In genomic region chr3:118231578-118231977, GRCh38 we compare ENCODE assay signal across 34 cellular contexts.
"Had no signal": no experiment of that assay in that cellular context is flagged by ENCODE, and none has a peak within 500 bp of the region (broad histone marks: within the 10 kb centered on the region; RNA-seq: fewer than 3 reads in every experiment).

No MANE protein-coding gene starts in this region.

- H3K27ac ChIP-seq: adrenal gland, ascending aorta, body of pancreas, brain microvascular endothelial cell, breast epithelium, cardiac muscle cell had no signal

- FAIRE-seq: astrocyte, bronchial epithelial cell had no signal

- H3K27me3 ChIP-seq: adrenal gland, ascending aorta, body of pancreas, brain microvascular endothelial cell, breast epithelium, cardiac muscle cell had no signal

- DNase-seq: activated effector memory CD4-positive, alpha-beta T cell treated with anti-CD3 and anti-CD28 coated beads, Interleukin-2, amount 50 U/mL, for 16 hours; activated effector memory CD4-positive, alpha-beta T cell treated with Interleukin-2 at 50 U/mL for 16 hours; activated gamma-delta T cell; activated gamma-delta T cell treated with Interleukin-2 at 50 U/mL for 16 hours; activated naive CD4-positive, alpha-beta T cell; activated naive CD4-positive, alpha-beta T cell treated with anti-CD3 and anti-CD28 coated beads for 36 hours; activated naive CD4-positive, alpha-beta T cell treated with anti-CD3 and anti-CD28 coated beads, Interleukin-2, amount 10 ng/mL, durations not matched to agents 7 days and 5 days; activated naive CD4-positive, alpha-beta T cell treated with anti-CD3 and anti-CD28 coated beads, Interleukin-2, amount 50 U/mL, for 16 hours; activated naive CD4-positive, alpha-beta T cell treated with Interleukin-2 at 50 U/mL for 16 hours; activated naive CD8-positive, alpha-beta T cell treated with anti-CD3 and anti-CD28 coated beads for 36 hours; activated naive CD8-positive, alpha-beta T cell treated with anti-CD3 and anti-CD28 coated beads, Interleukin-2, amount 10 ng/mL, durations not matched to agents 7 days and 5 days; activated naive CD8-positive, alpha-beta T cell treated with anti-CD3 and anti-CD28 coated beads, Interleukin-2, amount 50 U/mL, for 24 hours; activated T-cell treated with anti-CD3 and anti-CD28 coated beads, Interleukin-2, amount 50 U/mL, for 1 hour; activated T-cell treated with anti-CD3 and anti-CD28 coated beads, Interleukin-2, amount 50 U/mL, for 24 hours; activated T-cell treated with anti-CD3 and anti-CD28 coated beads, Interleukin-2, amount 50 U/mL, for 4 hours; activated T-cell treated with anti-CD3 and anti-CD28 coated beads, Interleukin-2, amount 50 U/mL, for 48 hours; activated T-cell treated with anti-CD3 and anti-CD28 coated beads, Interleukin-2, amount 50 U/mL, for 72 hours; adrenal gland; amniotic stem cell; amygdala; anterior cingulate cortex; aorta; body of pancreas; brain microvascular endothelial cell; caudate nucleus; central memory CD4-positive, alpha-beta T cell; cerebellar nuclear complex had no signal

- H3K9me3 ChIP-seq: adrenal gland, ascending aorta, body of pancreas, breast epithelium had no signal

- H3K4me3 ChIP-seq: adrenal gland, ascending aorta, body of pancreas, breast epithelium, cardiac muscle cell had no signal

- H3K36me3 ChIP-seq: adrenal gland, ascending aorta, brain microvascular endothelial cell, breast epithelium, cardiac muscle cell had no signal

- H3K4me1 ChIP-seq: adrenal gland, ascending aorta, body of pancreas, breast epithelium had no signal

- ATAC-seq: activated naive CD4-positive, alpha-beta T cell treated with anti-CD3 and anti-CD28 coated beads, Interleukin-2, amount 50 U/mL, for 72 hours; activated naive CD8-positive, alpha-beta T cell treated with anti-CD3 and anti-CD28 coated beads, Interleukin-2, amount 50 U/mL, for 24 hours; activated T-cell treated with anti-CD3 and anti-CD28 coated beads, Interleukin-2, amount 50 U/mL, for 4 hours; activated T-cell treated with anti-CD3 and anti-CD28 coated beads, Interleukin-2, amount 50 U/mL, for 72 hours; activated T-helper 17 cell treated with anti-CD3 and anti-CD28 coated beads, Interleukin-2, amount 50 U/mL, for 72 hours; body of pancreas had no signal
